9 cellular contexts compared by ENCODE assay signal in the genomic region with DNA sequence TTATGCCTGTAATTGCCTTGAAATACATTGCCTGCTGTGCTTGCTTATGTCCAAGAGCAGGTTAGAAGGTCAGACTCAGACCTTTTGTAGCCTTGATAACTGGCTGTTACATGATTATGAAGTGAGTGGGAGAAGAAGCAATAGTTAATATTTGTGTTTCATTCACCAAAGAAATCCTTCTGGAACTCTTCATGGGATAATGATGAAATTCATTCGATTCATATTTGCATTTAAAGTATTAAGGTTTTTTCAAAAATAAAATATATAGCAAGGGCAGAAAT.
DNase-seq lines count a peak whose midpoint lies in the region; ATAC-seq and TF ChIP-seq lines count a peak whose summit lies in the region.
"Had no signal": no experiment of that assay in that cellular context is flagged by ENCODE, and none has a peak within 500 bp of the region (broad histone marks: within the 10 kb centered on the region; RNA-seq: fewer than 3 reads in every experiment).

No MANE protein-coding gene starts in this region.

- no peaks in the 10 kb centered on the region for H3K9me2 ChIP-seq in GM23248 (ENCODE audit: insufficient read depth)

- 12 to 17% methylated on average over 1 of the region's 1 CpG for WGBS in GM23248 (ENCODE audit: low coverage in 1 of 2, low lambda C conversion rate in 2 of 2, missing lambda C conversion rate in 2 of 2), 2 experiments

- TF ChIP-seq CTCF in left lung (IDR thresholded peaks at IDR 0.05), result no peak

- H2AFZ ChIP-seq in ACC112 (ENCODE audit: low read length, unreplicated experiment) (peak overlapping the region; percentile 83), GM23248 (no peak overlapping the region)

- no peaks in the 10 kb centered on the region for H3K36me3 ChIP-seq in ACC112 (ENCODE audit: insufficient read depth, low read length)
- no peaks in the 10 kb centered on the region for H3K36me3 ChIP-seq in GM23248 (ENCODE audit: low read depth)
- no peaks in the 10 kb centered on the region for H3K36me3 ChIP-seq in left lung
- H3K36me3 ChIP-seq: BE2C had no signal

- no peak overlapping the region for H3K9ac ChIP-seq in GM23248

- DNase-seq in GM23248, result no peak
- DNase-seq in left lung, result no peak
- DNase-seq in effector CD8-positive, alpha-beta T cell (lab: John Stamatoyannopoulos, UW), result no peak
- DNase-seq: BE2C, NCI-H2029 had no signal

- H3K79me2 ChIP-seq in ACC112 (ENCODE audit: control insufficient read depth, insufficient read depth, low read length, unreplicated experiment), result no peaks in the 10 kb centered on the region
- no peaks in the 10 kb centered on the region for H3K79me2 ChIP-seq in GM23248 (ENCODE audit: insufficient read depth)

- H3K4me2 ChIP-seq in GM23248 (ENCODE audit: unreplicated experiment), result peak overlapping the region; percentile 34

- H3K27me3 ChIP-seq in ACC112 (ENCODE audit: insufficient read depth, low read length) (no peaks in the 10 kb centered on the region), GM23248 (replicated peaks; ENCODE audit: insufficient read depth) (no peaks in the 10 kb centered on the region), left lung (no peaks in the 10 kb centered on the region)
- H3K27me3 ChIP-seq: BE2C had no signal

- in situ Hi-C loops in GM23248 (cut with MboI), result no loop called here

- ATAC-seq in left lung, result peak; percentile 29
- ATAC-seq in HG03520 (IDR thresholded peaks at IDR 0.05; ENCODE audit: unreplicated experiment), result no peak
- ATAC-seq in HG02678 (IDR thresholded peaks at IDR 0.05; ENCODE audit: unreplicated experiment), result no peak

- H3K4me3 ChIP-seq in ACC112 (ENCODE audit: low read depth, low read length) (no peak overlapping the region), GM23248 (no peak overlapping the region), left lung (no peak overlapping the region)

- H3K27ac ChIP-seq in ACC112 (ENCODE audit: low read depth, low read length) (no peak overlapping the region), GM23248 (no peak overlapping the region), angular gyrus (ENCODE audit: low read depth, low read length) (peak overlapping the region; percentile 89), left lung (no peak overlapping the region)

- H3F3A ChIP-seq in GM23248 (ENCODE audit: insufficient read depth), result peaks cover 12% of the 10 kb centered on the region; the same call in 1 of the 2 replicates

- H3K4me1 ChIP-seq in ACC112 (ENCODE audit: control insufficient read depth, insufficient read depth, low read length, unreplicated experiment) (peaks cover 14% of the 10 kb centered on the region), GM23248 (ENCODE audit: insufficient read depth) (peaks cover 21% of the 10 kb centered on the region), left lung (peaks cover 0 to 7% of the 10 kb centered on the region in 2 donors)

- no peaks in the 10 kb centered on the region for H4K20me1 ChIP-seq in GM23248 (ENCODE audit: insufficient read depth)

- intact Hi-C loops in left lung (cut with DNase I), result no loop called here

- H3K9me3 ChIP-seq in GM23248 (ENCODE audit: low read depth) (no peaks in the 10 kb centered on the region), left lung (no peaks in the 10 kb centered on the region)
- H3K9me3 ChIP-seq: BE2C had no signal
